In the genomic region with DNA sequence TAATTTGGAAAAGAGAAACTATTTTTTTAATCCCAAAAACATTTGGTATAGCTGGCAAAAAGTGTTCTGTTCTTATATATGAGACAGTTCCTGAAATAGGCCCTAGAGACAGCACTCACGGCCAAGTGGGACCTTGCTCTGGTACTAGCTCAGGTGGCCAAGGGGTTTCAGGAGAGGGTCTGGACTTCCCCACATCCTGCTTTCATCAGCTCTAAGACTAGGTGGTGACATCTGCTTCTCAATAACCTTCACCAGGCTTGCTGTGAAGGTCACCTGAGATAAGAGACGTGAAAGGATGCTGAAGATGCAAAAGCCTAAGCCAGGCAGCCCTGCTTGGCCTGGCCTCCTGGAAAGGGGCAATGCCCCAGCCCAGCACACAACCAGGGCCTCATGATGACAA, we compare ENCODE assay signal across 36 cellular contexts. TPM values are rescaled to one million over a fixed set of nuclear protein-coding genes. Genes with fewer than 3 reads are reported as not detected.
"Had no signal": no experiment of that assay in that cellular context is flagged by ENCODE, and none has a peak within 500 bp of the region (broad histone marks: within the 10 kb centered on the region; RNA-seq: fewer than 3 reads in every experiment).

No MANE protein-coding gene starts in this region.

- H3K9me3 ChIP-seq: MG63 had no signal

- H3K27me3 ChIP-seq: MG63 had no signal

- H3K4me3 ChIP-seq: MG63 had no signal

- DNase-seq: Karpas-422, Kasumi-1, MG63, MM.1S, MV-4-11, NCI-H1048, NCI-H1092, NCI-H1092 treated with DMSO at 0.1 percent for 48 hours, NCI-H1105, NCI-H1105 treated with DMSO at 0.1 percent for 48 hours, NCI-H1417, NCI-H1417 treated with DMSO at 0.1 percent for 48 hours, NCI-H1436, NCI-H1436 treated with DMSO at 0.1 percent for 48 hours, NCI-H146, NCI-H1694, NCI-H1694 treated with DMSO at 0.1 percent for 48 hours, NCI-H187, NCI-H187 treated with DMSO at 0.1 percent for 48 hours, NCI-H1930, NCI-H2029, NCI-H2081, NCI-H2081 treated with DMSO at 0.1 percent for 48 hours, NCI-H2107, NCI-H2171, NCI-H2171 treated with DMSO at 0.1 percent for 48 hours, NCI-H2227 treated with DMSO at 0.1 percent for 48 hours, NCI-H226, NCI-H345, NCI-H446, NCI-H446 treated with DMSO at 0.1 percent for 48 hours, NCI-H510A, NCI-H510A treated with DMSO at 0.1 percent for 48 hours, NCI-H524 had no signal

RNA-seq across cellular contexts. Expression of a gene that starts 58.4 kb away (rescaled TPM):
- total RNA-seq: M059J, MCF 10A had no signal
